Comparison of ENCODE assay signal across 26 cellular contexts in genomic region chr2:186728631-186729030, GRCh38. TPM values are rescaled to one million over a fixed set of nuclear protein-coding genes. Genes with fewer than 3 reads are reported as not detected.
DNase-seq lines count a peak whose midpoint lies in the region; FAIRE-seq and TF ChIP-seq lines count a peak whose summit lies in the region.
"Had no signal": no experiment of that assay in that cellular context is flagged by ENCODE, and none has a peak within 500 bp of the region (broad histone marks: within the 10 kb centered on the region; RNA-seq: fewer than 3 reads in every experiment).

No MANE protein-coding gene starts in this region.

- no peaks in the 10 kb centered on the region for H3K36me3 Mint-ChIP-seq in activated T-cell treated with anti-CD3 and anti-CD28 coated beads, Interleukin-2, amount 50 U/mL, for 24 hours (ENCODE audit: low read depth)
- H3K36me3 Mint-ChIP-seq: CD14-positive monocyte; CD4-positive, alpha-beta memory T cell; CD4-positive, CD25-positive, alpha-beta regulatory T cell; CD8-positive, alpha-beta memory T cell had no signal

- H3K4me2 ChIP-seq in neural cell (ENCODE audit: low read length): no peak overlapping the region
- H3K4me2 ChIP-seq: BLaER1 had no signal

- TF ChIP-seq EP300 in neural cell (conservative IDR thresholded peaks at IDR 0.05; ENCODE audit: poor library complexity, severe bottlenecking) (peak; percentile 69), stomach (IDR thresholded peaks at IDR 0.05) (no peak)

- intact Hi-C loops in stomach (cut with DNase I; ENCODE audit: low total_unique reads): no loop called here

- H3K4me3 ChIP-seq in neural cell (ENCODE audit: low read length) (no peak overlapping the region), stomach (no peak overlapping the region)
- H3K4me3 ChIP-seq: BLaER1, GM12878 had no signal

- peak; percentile 47 for FAIRE-seq in RCC 7860 (lab: Jason Lieb, UNC)
- FAIRE-seq: GM12878, GM12892, GM18507 had no signal

- 75 to 79% (median 79%) methylated on average over 2 of the region's 2 CpGs for WGBS in stomach, 5 donors

- H3K4me1 ChIP-seq in stomach: no peaks in the 10 kb centered on the region
- H3K4me1 ChIP-seq: BE2C, BLaER1 had no signal

- no peak overlapping the region for H3K9ac ChIP-seq in neural cell (ENCODE audit: low read length)
- H3K9ac ChIP-seq: BLaER1 had no signal

- TF ChIP-seq POLR2A in stomach (IDR thresholded peaks at IDR 0.05): no peak

- H3K9me2 ChIP-seq in neural cell (ENCODE audit: insufficient read depth, low read length): no peaks in the 10 kb centered on the region

- peaks cover 2% of the 10 kb centered on the region for H3K27me3 Mint-ChIP-seq in activated T-cell treated with anti-CD3 and anti-CD28 coated beads, Interleukin-2, amount 50 U/mL, for 24 hours
- H3K27me3 Mint-ChIP-seq: CD4-positive, CD25-positive, alpha-beta regulatory T cell had no signal

- H3F3A ChIP-seq in neural cell (ENCODE audit: insufficient read depth, low read length, poor library complexity, severe bottlenecking): peaks cover 4% of the 10 kb centered on the region

- no peak for TF ChIP-seq RAD21 in neural cell (conservative IDR thresholded peaks at IDR 0.05)

- H4K20me1 ChIP-seq in neural cell (ENCODE audit: insufficient read depth): no peaks in the 10 kb centered on the region
- H4K20me1 ChIP-seq: BLaER1 had no signal

- peak; percentile 55 for DNase-seq in NCI-H69 (lab: John Stamatoyannopoulos, UW)
- no peak for DNase-seq in RCC 7860 (ENCODE audit: low spot score)
- DNase-seq in caudate nucleus (lab: John Stamatoyannopoulos, UW): peak in 1 of 61 donors; percentile 14
- no peak for DNase-seq in stomach
- no peak for DNase-seq in activated T-cell treated with anti-CD3 and anti-CD28 coated beads, Interleukin-2, amount 50 U/mL, for 24 hours
- DNase-seq in stimulated activated naive CD4-positive, alpha-beta T cell (lab: John Stamatoyannopoulos, UW): no peak
- DNase-seq: 8988T; ACHN; BE2C; C1 segment of cervical spinal cord; CD4-positive, alpha-beta memory T cell; CD4-positive, CD25-positive, alpha-beta regulatory T cell; CD8-positive, alpha-beta memory T cell; DMS 273 treated with DMSO at 0.1 percent for 48 hours; DMS153; DMS53; DMS79; DND-41; EL; GDM1 had no signal

- no peaks in the 10 kb centered on the region for H3K27me3 ChIP-seq in neural cell (ENCODE audit: insufficient read depth, low read depth, low read length)
- no peaks in the 10 kb centered on the region for H3K27me3 ChIP-seq in stomach
- H3K27me3 ChIP-seq: BE2C, BLaER1 had no signal

- H3K9me3 Mint-ChIP-seq in activated T-cell treated with anti-CD3 and anti-CD28 coated beads, Interleukin-2, amount 50 U/mL, for 24 hours: no peaks in the 10 kb centered on the region
- H3K9me3 Mint-ChIP-seq: CD4-positive, alpha-beta memory T cell had no signal

- no peaks in the 10 kb centered on the region for H3K4me1 Mint-ChIP-seq in activated T-cell treated with anti-CD3 and anti-CD28 coated beads, Interleukin-2, amount 50 U/mL, for 24 hours (ENCODE audit: low read depth)
- H3K4me1 Mint-ChIP-seq: CD14-positive monocyte; CD4-positive, alpha-beta memory T cell; CD4-positive, CD25-positive, alpha-beta regulatory T cell; CD8-positive, alpha-beta memory T cell had no signal

- no peak overlapping the region for H3K27ac Mint-ChIP-seq in activated T-cell treated with anti-CD3 and anti-CD28 coated beads, Interleukin-2, amount 50 U/mL, for 24 hours
- H3K27ac Mint-ChIP-seq: CD14-positive monocyte; CD4-positive, alpha-beta memory T cell; CD4-positive, CD25-positive, alpha-beta regulatory T cell; CD8-positive, alpha-beta memory T cell had no signal

- H3K9me3 ChIP-seq in neural cell (ENCODE audit: low read length) (peaks cover 2% of the 10 kb centered on the region), stomach (no peaks in the 10 kb centered on the region)
- H3K9me3 ChIP-seq: BE2C had no signal

- H3K79me2 ChIP-seq in neural cell (replicated peaks; ENCODE audit: insufficient read depth, low read length): peaks cover 7% of the 10 kb centered on the region

- peak overlapping the region; percentile 28 for H3K27ac ChIP-seq in caudate nucleus (ENCODE audit: low read depth, low read length)
- H3K27ac ChIP-seq in neural cell (ENCODE audit: low read length): peak overlapping the region; percentile 57
- H3K27ac ChIP-seq in stomach: no peak overlapping the region
- H3K27ac ChIP-seq: BLaER1 had no signal

- TF ChIP-seq CTCF in neural cell (IDR thresholded peaks at IDR 0.05; ENCODE audit: poor library complexity, severe bottlenecking) (no peak), stomach (IDR thresholded peaks at IDR 0.05) (no peak)

- no peak overlapping the region for H2AFZ ChIP-seq in neural cell (ENCODE audit: low read depth, low read length)

- H3K36me3 ChIP-seq in neural cell (ENCODE audit: insufficient read depth, low read length): peaks cover 7% of the 10 kb centered on the region
- no peaks in the 10 kb centered on the region for H3K36me3 ChIP-seq in stomach
- H3K36me3 ChIP-seq: BE2C had no signal

- H3K4me3 Mint-ChIP-seq in activated T-cell treated with anti-CD3 and anti-CD28 coated beads, Interleukin-2, amount 50 U/mL, for 24 hours: no peak overlapping the region
- H3K4me3 Mint-ChIP-seq: CD14-positive monocyte; CD4-positive, alpha-beta memory T cell; CD4-positive, CD25-positive, alpha-beta regulatory T cell; CD8-positive, alpha-beta memory T cell had no signal

TF ChIP-seq in neural cell, 6 proteins besides CTCF, POLR2A, EP300 and RAD21:
- no peak for TF ChIP-seq EZH2 (IDR thresholded peaks at IDR 0.05; ENCODE audit: borderline replicate concordance, insufficient read depth, low read length, poor library complexity, severe bottlenecking)
- peak; percentile 51 for TF ChIP-seq POLR2AphosphoS5 (IDR thresholded peaks at IDR 0.05)
- peak; percentile 35 for TF ChIP-seq REST (IDR thresholded peaks at IDR 0.05; ENCODE audit: borderline replicate concordance)
TF ChIP-seq in neural cell: peak in this region for 2.

RNA-seq across cellular contexts. Expression of gene FAM171B, which starts 34.8 kb away (rescaled TPM):
- 28.3 and 31.9 TPM in 2 replicates for polyA plus RNA-seq in neural cell
- polyA minus RNA-seq in neural cell: 95.9 and 106 TPM in 2 replicates
- total RNA-seq in stomach: 10 to 100 TPM in 1 of 5 donors, 1 to 10 TPM in 2, under 1 TPM in 2; 0.87 to 19.5 (median 2.3) TPM
- 1 to 10 TPM in 2 of 3 donors, under 1 TPM in 1; 0.65 to 1.5 (median 1.1) TPM for polyA plus RNA-seq in stomach
- polyA plus RNA-seq: CD4-positive, CD25-positive, alpha-beta regulatory T cell had no signal

Comparison
In these comparisons a context has a peak if more than half of its experiments do, and no peak if none do; other contexts are left out.
1. H3K27ac ChIP-seq: peak in caudate nucleus (single experiment) and neural cell (single experiment); none in stomach (0 of 5).
2. RNA of gene FAM171B, which starts 34.8 kb away (polyA plus RNA-seq): 28.3 to 31.9 TPM in neural cell; 0.65 to 1.5 TPM in stomach; every median in the first group is over 10 times any median in the second.